ENCODE assay signal across 1 cellular context in the genomic region with DNA sequence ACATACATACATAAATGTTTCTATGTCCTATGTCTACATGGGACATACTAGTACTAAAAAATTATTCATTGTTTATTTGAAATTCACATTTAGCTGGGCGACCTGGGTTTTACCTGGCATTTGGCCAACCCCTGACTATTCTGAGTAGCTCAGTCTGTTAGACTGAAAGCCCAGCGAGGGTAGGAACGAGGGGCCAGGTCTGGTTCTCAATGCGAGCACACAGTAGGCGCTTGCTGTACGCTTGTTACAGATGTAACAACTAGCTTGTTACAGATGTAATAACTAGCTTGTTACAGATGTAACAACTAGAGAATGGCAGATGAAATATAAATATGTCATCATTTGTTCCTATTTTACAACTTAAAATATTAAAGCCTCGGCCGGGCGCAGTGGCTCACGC.
TF ChIP-seq lines count a peak whose summit lies in the region.

No MANE protein-coding gene starts in this region.

TF ChIP-seq in H1, 55 proteins besides CTCF, POLR2A, EP300 and RAD21:
- TF ChIP-seq ATF2 (IDR thresholded peaks at IDR 0.05; ENCODE audit: low read length) (no peak), SIRT6 (IDR thresholded peaks at IDR 0.05; ENCODE audit: low read length) (no peak), CHD2 (IDR thresholded peaks at IDR 0.05; ENCODE audit: low read length) (no peak), SIX5 (IDR thresholded peaks at IDR 0.05; ENCODE audit: low read depth, low read length) (no peak), JUN (IDR thresholded peaks at IDR 0.05; ENCODE audit: low read depth, low read length) (no peak), SIN3A (conservative IDR thresholded peaks at IDR 0.05 in 1 of 2, IDR thresholded peaks at IDR 0.05 in 1 of 2; ENCODE audit: low read depth in 1 of 2, low read length in 2 of 2) (no peak), TAF7 (optimal IDR thresholded peaks at IDR 0.05; ENCODE audit: borderline replicate concordance, low read depth, low read length) (no peak), CHD1 (IDR thresholded peaks at IDR 0.05; ENCODE audit: low read depth, low read length) (no peak), SAP30 (IDR thresholded peaks at IDR 0.05; ENCODE audit: insufficient read depth, insufficient replicate concordance, low read length) (no peak)
